Comparison of ENCODE assay signal across 13 cellular contexts in the genomic region with DNA sequence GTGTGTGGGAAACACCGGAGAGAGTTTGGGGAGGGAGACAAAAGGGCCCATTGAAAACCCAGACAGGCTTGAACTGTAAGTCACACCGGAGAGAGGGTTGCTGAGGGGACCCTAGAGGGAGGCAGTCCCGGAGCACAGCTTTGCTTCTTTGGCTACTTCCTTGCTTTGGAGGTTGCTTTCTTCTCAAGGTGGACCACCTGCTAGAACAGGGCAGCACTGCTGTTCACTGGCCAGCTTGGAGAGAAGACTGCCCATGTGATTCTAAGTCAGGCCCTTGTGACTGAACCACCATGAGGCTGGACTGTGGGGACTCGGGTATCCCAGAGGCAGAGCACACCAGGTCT. TPM values are rescaled to one million over a fixed set of nuclear protein-coding genes. Genes with fewer than 3 reads are reported as not detected.
DNase-seq lines count a peak whose midpoint lies in the region; ATAC-seq and TF ChIP-seq lines count a peak whose summit lies in the region.
"Had no signal": no experiment of that assay in that cellular context is flagged by ENCODE, and none has a peak within 500 bp of the region (broad histone marks: within the 10 kb centered on the region; RNA-seq: fewer than 3 reads in every experiment).

No MANE protein-coding gene starts in this region.

- WGBS in esophagus muscularis mucosa, result 50% methylated on average over 4 of the region's 4 CpGs

- no peak for DNase-seq in CD8-positive, alpha-beta memory T cell
- DNase-seq in PC-9, result no peak
- no peak for DNase-seq in esophagus muscularis mucosa (ENCODE audit: extremely low spot score)
- DNase-seq in sciatic nerve (ENCODE audit: low spot score), result no peak
- DNase-seq in AML-193 (lab: John Stamatoyannopoulos, UW), result no peak
- DNase-seq: NCI-H1694 treated with DMSO at 0.1 percent for 48 hours; stimulated activated CD4-positive, alpha-beta T cell treated with anti-CD3 and anti-CD28 coated beads, Interleukin-2, amount 100 ng/mL, for 48 hours; stimulated activated naive CD4-positive, alpha-beta T cell treated with Interleukin-2 at 50 U/mL for 16 hours had no signal

- no peaks in the 10 kb centered on the region for H3K9me2 ChIP-seq in PC-9 (ENCODE audit: insufficient read depth)

- intact Hi-C loops in PC-9 (cut with micrococcal nuclease; ENCODE audit: unreplicated experiment) (no loop called here), esophagus muscularis mucosa (cut with DNase I) (no loop called here), sciatic nerve (cut with DNase I) (no loop called here)

- no peak for TF ChIP-seq EP300 in esophagus muscularis mucosa (IDR thresholded peaks at IDR 0.05)

- peak overlapping the region in 7 of 8 donors; percentile 29 to 100 (median 94) for H3K27ac Mint-ChIP-seq in CD8-positive, alpha-beta memory T cell

- H3K36me3 Mint-ChIP-seq in CD8-positive, alpha-beta memory T cell, result no peaks in the 10 kb centered on the region

- H3K4me3 ChIP-seq in CD8-positive, alpha-beta memory T cell (ENCODE audit: low read length), result no peak overlapping the region
- H3K4me3 ChIP-seq in PC-9 (no peak overlapping the region), esophagus muscularis mucosa (peak overlapping the region; percentile 59 to 76 (median 63))
- H3K4me3 ChIP-seq: heart right ventricle had no signal

- no peaks in the 10 kb centered on the region for H3K27me3 ChIP-seq in CD8-positive, alpha-beta memory T cell (ENCODE audit: insufficient read depth, low read length, poor library complexity, severe bottlenecking)
- H3K27me3 ChIP-seq in PC-9 (ENCODE audit: insufficient read depth, low read depth) (no peaks in the 10 kb centered on the region), esophagus muscularis mucosa (no peaks in the 10 kb centered on the region)
- H3K27me3 ChIP-seq: brain microvascular endothelial cell had no signal

- no peak for TF ChIP-seq POLR2A in esophagus muscularis mucosa (IDR thresholded peaks at IDR 0.05; ENCODE audit: low read depth)

- peak; percentile 34 for ATAC-seq in sciatic nerve
- no peak for ATAC-seq in HG02610 (IDR thresholded peaks at IDR 0.05; ENCODE audit: unreplicated experiment)
- no peak for ATAC-seq in GM21526 (IDR thresholded peaks at IDR 0.05; ENCODE audit: low FRiP score, unreplicated experiment)
- ATAC-seq in HG02798 (IDR thresholded peaks at IDR 0.05; ENCODE audit: poor library complexity, unreplicated experiment), result no peak

- H4K20me1 ChIP-seq in PC-9 (ENCODE audit: insufficient read depth), result no peaks in the 10 kb centered on the region

- H2AFZ ChIP-seq in PC-9, result 0 out of 2 replicates have a peak overlapping the region, but pooled peaks have one; percentile 34

- no peak overlapping the region for H3K27ac ChIP-seq in CD8-positive, alpha-beta memory T cell (ENCODE audit: low read depth, low read length)
- no peak overlapping the region for H3K27ac ChIP-seq in PC-9
- peak overlapping the region; percentile 93 to 94 (median 94) for H3K27ac ChIP-seq in esophagus muscularis mucosa (replicated peaks in 1 of 4)
- H3K27ac ChIP-seq: brain microvascular endothelial cell had no signal

- H3K9me3 ChIP-seq in CD8-positive, alpha-beta memory T cell (ENCODE audit: low read length), result no peaks in the 10 kb centered on the region
- no peaks in the 10 kb centered on the region for H3K9me3 ChIP-seq in PC-9 (ENCODE audit: insufficient read depth, low read depth)
- H3K9me3 ChIP-seq in esophagus muscularis mucosa, result no peaks in the 10 kb centered on the region
- H3K9me3 ChIP-seq: heart right ventricle had no signal

- no TSS peak for BruUV-seq in PC-9 (replicated peaks; lab: Mats Ljungman, UMichigan)

- CTCF ChIA-PET in CD8-positive, alpha-beta memory T cell (lab: Charles Lee), result interaction anchor here (1.7 kb wide), 1 partner anchor 90 kb away, joined by 4 read pairs; no protein-coding TSS in a partner anchor
- CTCF ChIA-PET in PC-9 (lab: Charles Lee), result no interaction called here

- no peaks in the 10 kb centered on the region for H3F3A ChIP-seq in PC-9 (ENCODE audit: insufficient read depth, low read depth)

- peaks cover 21% of the 10 kb centered on the region for H3K4me1 ChIP-seq in CD8-positive, alpha-beta memory T cell (ENCODE audit: insufficient read depth, low read length)
- H3K4me1 ChIP-seq in PC-9 (replicated peaks; ENCODE audit: insufficient read depth), result no peaks in the 10 kb centered on the region
- H3K4me1 ChIP-seq in esophagus muscularis mucosa, result peaks cover 0 to 38% (median 24%) of the 10 kb centered on the region in 4 donors

- H3K79me2 ChIP-seq in PC-9 (ENCODE audit: low read depth), result no peaks in the 10 kb centered on the region

- peaks cover under 1 to 3% of the 10 kb centered on the region in 2 donors for H3K27me3 Mint-ChIP-seq in CD8-positive, alpha-beta memory T cell

- H3K9me3 Mint-ChIP-seq in CD8-positive, alpha-beta memory T cell, result no peaks in the 10 kb centered on the region

- POLR2A ChIA-PET in CD8-positive, alpha-beta memory T cell (lab: Charles Lee), result no interaction called here
- POLR2A ChIA-PET in PC-9 (lab: Charles Lee; ENCODE audit: unreplicated experiment), result no interaction called here

- TF ChIP-seq CTCF in PC-9 (conservative IDR thresholded peaks at IDR 0.05), result no peak
- TF ChIP-seq CTCF in esophagus muscularis mucosa (IDR thresholded peaks at IDR 0.05), result no peak

- H3K4me1 Mint-ChIP-seq in CD8-positive, alpha-beta memory T cell, result peaks cover 12 to 24% (median 23%) of the 10 kb centered on the region in 3 donors

- H3K4me3 Mint-ChIP-seq in CD8-positive, alpha-beta memory T cell, result peak overlapping the region in 1 of 7 donors; percentile 77

- H3K4me2 ChIP-seq in PC-9, result no peak overlapping the region

- no peaks in the 10 kb centered on the region for H3K36me3 ChIP-seq in CD8-positive, alpha-beta memory T cell (ENCODE audit: insufficient read depth, low read length)
- H3K36me3 ChIP-seq in PC-9 (ENCODE audit: low read depth) (no peaks in the 10 kb centered on the region), esophagus muscularis mucosa (peaks cover 0 to 58% (median 14%) of the 10 kb centered on the region in 4 donors)
- H3K36me3 ChIP-seq: brain microvascular endothelial cell, heart right ventricle had no signal

RNA-seq across cellular contexts. Expression of a gene that starts 4.4 kb away (rescaled TPM):
- total RNA-seq in CD8-positive, alpha-beta memory T cell, result not detected
- polyA plus RNA-seq in CD8-positive, alpha-beta memory T cell, result not detected
- total RNA-seq in PC-9 (2021), result not detected in 2 replicates
- total RNA-seq in esophagus muscularis mucosa, result 1,000 to 10,000 TPM; 4,013 to 8,538 (median 5,633) TPM
- total RNA-seq in sciatic nerve, result 4.4 TPM

RNA-seq across cellular contexts. Expression of a gene that starts 29.5 kb away (rescaled TPM):
- total RNA-seq in CD8-positive, alpha-beta memory T cell, result 10 to 100 TPM; 96.6 to 98.8 TPM
- polyA plus RNA-seq in CD8-positive, alpha-beta memory T cell, result 188 TPM
- total RNA-seq in PC-9 (2021) (72.3 and 78.7 TPM in 2 replicates), esophagus muscularis mucosa (10 to 100 TPM; 31.6 to 50.7 (median 36.6) TPM), sciatic nerve (38.8 TPM)

Comparison
In these comparisons a context has a peak if more than half of its experiments do, and no peak if none do; other contexts are left out.
1. H3K27ac ChIP-seq: peak in esophagus muscularis mucosa (4 of 4); none in CD8-positive, alpha-beta memory T cell (single experiment) and PC-9 (single experiment).
2. H3K4me3 ChIP-seq: peak in esophagus muscularis mucosa (4 of 4); none in CD8-positive, alpha-beta memory T cell (single experiment) and PC-9 (single experiment).
3. RNA of a gene that starts 4.4 kb away (total RNA-seq): 4,013 to 8,538 TPM in esophagus muscularis mucosa; 4.4 TPM in sciatic nerve (single experiment), not detected in PC-9 and not detected in CD8-positive, alpha-beta memory T cell; every median in the first group is over 100 times any median in the second.